In the genomic region with DNA sequence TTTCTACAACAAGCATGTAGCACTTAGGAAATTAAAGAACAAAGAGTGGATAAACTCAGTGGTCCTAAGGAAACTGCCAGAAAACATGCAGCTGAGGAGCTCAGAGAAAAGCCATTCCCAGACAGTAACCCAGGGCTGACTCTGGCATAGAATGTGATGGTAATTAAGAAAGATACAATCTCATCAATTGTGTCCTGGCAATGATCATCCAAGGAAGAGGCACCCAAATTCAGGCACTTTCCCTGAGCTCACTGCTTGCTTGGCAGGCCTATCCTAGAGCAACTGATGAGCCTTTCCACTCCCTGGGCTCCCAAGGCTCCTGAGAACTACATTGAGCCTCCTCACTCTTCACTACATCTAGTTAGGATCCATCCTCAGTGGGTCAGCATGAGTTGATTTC, we compare ENCODE assay signal across 23 cellular contexts.
"Had no signal": no experiment of that assay in that cellular context is flagged by ENCODE, and none has a peak within 500 bp of the region (broad histone marks: within the 10 kb centered on the region; RNA-seq: fewer than 3 reads in every experiment).

No MANE protein-coding gene starts in this region.

- H3K4me3 ChIP-seq: dorsolateral prefrontal cortex, heart left ventricle, lung, neural progenitor cell, ovary, smooth muscle cell, tibial artery, upper lobe of left lung, uterus had no signal

- H3K27me3 Mint-ChIP-seq: natural killer cell treated with Interleukin-12 subunit alpha and Interleukin-12 subunit beta and Interleukin-15 and Interleukin-18, amount 100 ng/mL, for 72 hours; progenitor cell of endocrine pancreas; stimulated activated naive CD8-positive, alpha-beta T cell treated with anti-CD3 and anti-CD28 coated beads, Interleukin-15, Interleukin-2, amounts not matched to agents 100 ng/mL and 50 ng/mL, for 24 hours had no signal

- H2AFZ ChIP-seq: neural progenitor cell had no signal

- DNase-seq: dorsolateral prefrontal cortex; effector CD8-positive, alpha-beta T cell; heart left ventricle; hippocampal formation; left colon; left ventricle myocardium superior; mesenchymal stem cell; midbrain; nucleus accumbens; ovary; right cardiac atrium; stimulated activated CD4-positive, alpha-beta T cell treated with anti-CD3 and anti-CD28 coated beads, Interleukin-4, amount 100 ng/mL, for 1 hour; stimulated activated CD8-positive, alpha-beta memory T cell treated with anti-CD3 and anti-CD28 coated beads, Interleukin-4, amount 100 ng/mL, for 48 hours; tibial artery; upper lobe of left lung; uterus had no signal

- H3K9me3 Mint-ChIP-seq: natural killer cell treated with Interleukin-12 subunit alpha and Interleukin-12 subunit beta and Interleukin-15 and Interleukin-18, amount 100 ng/mL, for 72 hours; neural progenitor cell; stimulated activated effector memory CD8-positive, alpha-beta T cell treated with anti-CD3 and anti-CD28 coated beads, Interleukin-12 subunit alpha, Interleukin-12 subunit beta, amount 100 ng/mL, for 72 hours; stimulated activated naive CD8-positive, alpha-beta T cell treated with anti-CD3 and anti-CD28 coated beads, Interleukin-15, Interleukin-2, amounts not matched to agents 100 ng/mL and 50 ng/mL, for 24 hours had no signal

- H3K27ac ChIP-seq: dorsolateral prefrontal cortex, heart left ventricle, neural progenitor cell, ovary, tibial artery, upper lobe of left lung, uterus had no signal

- H3K9me3 ChIP-seq: heart left ventricle, ovary, tibial artery, upper lobe of left lung, uterus had no signal

- H3K4me1 Mint-ChIP-seq: neural progenitor cell had no signal

- H3K4me3 Mint-ChIP-seq: natural killer cell treated with Interleukin-12 subunit alpha and Interleukin-12 subunit beta and Interleukin-15 and Interleukin-18, amount 100 ng/mL, for 72 hours; neural progenitor cell; stimulated activated effector memory CD8-positive, alpha-beta T cell treated with anti-CD3 and anti-CD28 coated beads, Interleukin-12 subunit alpha, Interleukin-12 subunit beta, amount 100 ng/mL, for 72 hours; stimulated activated naive CD8-positive, alpha-beta T cell treated with anti-CD3 and anti-CD28 coated beads, Interleukin-15, Interleukin-2, amounts not matched to agents 100 ng/mL and 50 ng/mL, for 24 hours had no signal

- H3K9ac ChIP-seq: neural progenitor cell had no signal

- H3K27me3 ChIP-seq: dorsolateral prefrontal cortex, heart left ventricle, neural progenitor cell, ovary, tibial artery, upper lobe of left lung, uterus had no signal

- H3K27ac Mint-ChIP-seq: natural killer cell treated with Interleukin-12 subunit alpha and Interleukin-12 subunit beta and Interleukin-15 and Interleukin-18, amount 100 ng/mL, for 72 hours; neural progenitor cell; progenitor cell of endocrine pancreas; stimulated activated naive CD8-positive, alpha-beta T cell treated with anti-CD3 and anti-CD28 coated beads, Interleukin-15, Interleukin-2, amounts not matched to agents 100 ng/mL and 50 ng/mL, for 24 hours had no signal

- H3K36me3 ChIP-seq: ovary, uterus had no signal

- H3K4me1 ChIP-seq: neural progenitor cell, tibial artery, uterus had no signal

- ATAC-seq: heart left ventricle; left colon; left ventricle myocardium superior; natural killer cell treated with Interleukin-12 subunit alpha and Interleukin-12 subunit beta and Interleukin-15 and Interleukin-18, amount 100 ng/mL, for 72 hours; right cardiac atrium; stimulated activated effector memory CD8-positive, alpha-beta T cell treated with anti-CD3 and anti-CD28 coated beads, Interleukin-12 subunit alpha, Interleukin-12 subunit beta, amount 100 ng/mL, for 72 hours had no signal

- H3K4me2 ChIP-seq: neural progenitor cell, smooth muscle cell had no signal
